1 cellular context compared by ENCODE assay signal in the genomic region with DNA sequence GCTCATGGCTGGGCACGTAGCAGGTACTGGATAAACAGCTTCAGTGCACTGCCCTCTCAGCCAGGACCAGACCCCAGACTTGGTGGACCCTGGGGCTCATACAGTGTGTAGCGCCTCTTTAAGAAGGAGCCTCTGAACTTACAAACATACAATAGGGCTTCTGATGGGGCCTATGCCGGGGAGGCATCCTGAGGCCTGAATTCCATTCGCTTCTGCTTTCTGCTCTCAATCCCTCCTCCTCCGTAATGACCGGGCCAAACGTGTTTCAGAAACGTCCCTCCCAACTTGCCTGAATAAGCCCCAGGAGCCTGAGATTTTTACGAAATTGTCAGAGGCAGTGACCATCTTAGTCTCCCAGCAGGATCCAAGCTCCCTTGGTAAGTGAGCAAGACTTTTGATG.
TF ChIP-seq lines count a peak whose summit lies in the region.

No MANE protein-coding gene starts in this region.

TF ChIP-seq in GM23338, 12 proteins besides CTCF, POLR2A, EP300 and RAD21 (continued from another document):
- TF ChIP-seq, protein P1, sequence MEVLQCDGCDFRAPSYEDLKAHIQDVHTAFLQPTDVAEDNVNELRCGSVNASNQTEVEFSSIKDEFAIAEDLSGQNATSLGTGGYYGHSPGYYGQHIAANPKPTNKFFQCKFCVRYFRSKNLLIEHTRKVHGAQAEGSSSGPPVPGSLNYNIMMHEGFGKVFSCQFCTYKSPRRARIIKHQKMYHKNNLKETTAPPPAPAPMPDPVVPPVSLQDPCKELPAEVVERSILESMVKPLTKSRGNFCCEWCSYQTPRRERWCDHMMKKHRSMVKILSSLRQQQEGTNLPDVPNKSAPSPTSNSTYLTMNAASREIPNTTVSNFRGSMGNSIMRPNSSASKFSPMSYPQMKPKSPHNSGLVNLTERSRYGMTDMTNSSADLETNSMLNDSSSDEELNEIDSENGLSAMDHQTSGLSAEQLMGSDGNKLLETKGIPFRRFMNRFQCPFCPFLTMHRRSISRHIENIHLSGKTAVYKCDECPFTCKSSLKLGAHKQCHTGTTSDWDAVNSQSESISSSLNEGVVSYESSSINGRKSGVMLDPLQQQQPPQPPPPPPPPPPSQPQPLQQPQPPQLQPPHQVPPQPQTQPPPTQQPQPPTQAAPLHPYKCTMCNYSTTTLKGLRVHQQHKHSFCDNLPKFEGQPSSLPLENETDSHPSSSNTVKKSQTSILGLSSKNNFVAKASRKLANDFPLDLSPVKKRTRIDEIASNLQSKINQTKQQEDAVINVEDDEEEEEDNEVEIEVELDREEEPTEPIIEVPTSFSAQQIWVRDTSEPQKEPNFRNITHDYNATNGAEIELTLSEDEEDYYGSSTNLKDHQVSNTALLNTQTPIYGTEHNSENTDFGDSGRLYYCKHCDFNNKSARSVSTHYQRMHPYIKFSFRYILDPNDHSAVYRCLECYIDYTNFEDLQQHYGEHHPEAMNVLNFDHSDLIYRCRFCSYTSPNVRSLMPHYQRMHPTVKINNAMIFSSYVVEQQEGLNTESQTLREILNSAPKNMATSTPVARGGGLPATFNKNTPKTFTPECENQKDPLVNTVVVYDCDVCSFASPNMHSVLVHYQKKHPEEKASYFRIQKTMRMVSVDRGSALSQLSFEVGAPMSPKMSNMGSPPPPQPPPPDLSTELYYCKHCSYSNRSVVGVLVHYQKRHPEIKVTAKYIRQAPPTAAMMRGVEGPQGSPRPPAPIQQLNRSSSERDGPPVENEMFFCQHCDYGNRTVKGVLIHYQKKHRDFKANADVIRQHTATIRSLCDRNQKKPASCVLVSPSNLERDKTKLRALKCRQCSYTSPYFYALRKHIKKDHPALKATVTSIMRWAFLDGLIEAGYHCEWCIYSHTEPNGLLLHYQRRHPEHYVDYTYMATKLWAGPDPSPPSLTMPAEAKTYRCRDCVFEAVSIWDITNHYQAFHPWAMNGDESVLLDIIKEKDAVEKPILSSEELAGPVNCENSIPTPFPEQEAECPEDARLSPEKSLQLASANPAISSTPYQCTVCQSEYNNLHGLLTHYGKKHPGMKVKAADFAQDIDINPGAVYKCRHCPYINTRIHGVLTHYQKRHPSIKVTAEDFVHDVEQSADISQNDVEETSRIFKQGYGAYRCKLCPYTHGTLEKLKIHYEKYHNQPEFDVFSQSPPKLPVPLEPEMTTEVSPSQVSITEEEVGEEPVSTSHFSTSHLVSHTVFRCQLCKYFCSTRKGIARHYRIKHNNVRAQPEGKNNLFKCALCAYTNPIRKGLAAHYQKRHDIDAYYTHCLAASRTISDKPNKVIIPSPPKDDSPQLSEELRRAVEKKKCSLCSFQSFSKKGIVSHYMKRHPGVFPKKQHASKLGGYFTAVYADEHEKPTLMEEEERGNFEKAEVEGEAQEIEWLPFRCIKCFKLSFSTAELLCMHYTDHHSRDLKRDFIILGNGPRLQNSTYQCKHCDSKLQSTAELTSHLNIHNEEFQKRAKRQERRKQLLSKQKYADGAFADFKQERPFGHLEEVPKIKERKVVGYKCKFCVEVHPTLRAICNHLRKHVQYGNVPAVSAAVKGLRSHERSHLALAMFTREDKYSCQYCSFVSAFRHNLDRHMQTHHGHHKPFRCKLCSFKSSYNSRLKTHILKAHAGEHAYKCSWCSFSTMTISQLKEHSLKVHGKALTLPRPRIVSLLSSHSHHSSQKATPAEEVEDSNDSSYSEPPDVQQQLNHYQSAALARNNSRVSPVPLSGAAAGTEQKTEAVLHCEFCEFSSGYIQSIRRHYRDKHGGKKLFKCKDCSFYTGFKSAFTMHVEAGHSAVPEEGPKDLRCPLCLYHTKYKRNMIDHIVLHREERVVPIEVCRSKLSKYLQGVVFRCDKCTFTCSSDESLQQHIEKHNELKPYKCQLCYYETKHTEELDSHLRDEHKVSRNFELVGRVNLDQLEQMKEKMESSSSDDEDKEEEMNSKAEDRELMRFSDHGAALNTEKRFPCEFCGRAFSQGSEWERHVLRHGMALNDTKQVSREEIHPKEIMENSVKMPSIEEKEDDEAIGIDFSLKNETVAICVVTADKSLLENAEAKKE (CRISPR knock-in tag; IDR thresholded peaks at IDR 0.05): no peak
- TF ChIP-seq EZH2phosphoT487 (IDR thresholded peaks at IDR 0.05; ENCODE audit: unreplicated experiment) (no peak), ZNF114 (CRISPR knock-in tag; IDR thresholded peaks at IDR 0.05) (no peak), STAT1 (IDR thresholded peaks at IDR 0.05; ENCODE audit: unreplicated experiment) (no peak), NANOG (IDR thresholded peaks at IDR 0.05; ENCODE audit: borderline replicate concordance) (no peak), POLR2AphosphoS5 (IDR thresholded peaks at IDR 0.05; ENCODE audit: low read depth) (no peak), ZNF331 (CRISPR knock-in tag; IDR thresholded peaks at IDR 0.05; ENCODE audit: low read depth) (no peak), EZH2 (IDR thresholded peaks at IDR 0.05; ENCODE audit: low read depth, unreplicated experiment) (no peak), JUNB (IDR thresholded peaks at IDR 0.05; ENCODE audit: unreplicated experiment) (no peak)
- TF ChIP-seq, protein P2, sequence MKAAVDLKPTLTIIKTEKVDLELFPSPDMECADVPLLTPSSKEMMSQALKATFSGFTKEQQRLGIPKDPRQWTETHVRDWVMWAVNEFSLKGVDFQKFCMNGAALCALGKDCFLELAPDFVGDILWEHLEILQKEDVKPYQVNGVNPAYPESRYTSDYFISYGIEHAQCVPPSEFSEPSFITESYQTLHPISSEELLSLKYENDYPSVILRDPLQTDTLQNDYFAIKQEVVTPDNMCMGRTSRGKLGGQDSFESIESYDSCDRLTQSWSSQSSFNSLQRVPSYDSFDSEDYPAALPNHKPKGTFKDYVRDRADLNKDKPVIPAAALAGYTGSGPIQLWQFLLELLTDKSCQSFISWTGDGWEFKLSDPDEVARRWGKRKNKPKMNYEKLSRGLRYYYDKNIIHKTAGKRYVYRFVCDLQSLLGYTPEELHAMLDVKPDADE (IDR thresholded peaks at IDR 0.05): no peak
- TF ChIP-seq, protein P3, sequence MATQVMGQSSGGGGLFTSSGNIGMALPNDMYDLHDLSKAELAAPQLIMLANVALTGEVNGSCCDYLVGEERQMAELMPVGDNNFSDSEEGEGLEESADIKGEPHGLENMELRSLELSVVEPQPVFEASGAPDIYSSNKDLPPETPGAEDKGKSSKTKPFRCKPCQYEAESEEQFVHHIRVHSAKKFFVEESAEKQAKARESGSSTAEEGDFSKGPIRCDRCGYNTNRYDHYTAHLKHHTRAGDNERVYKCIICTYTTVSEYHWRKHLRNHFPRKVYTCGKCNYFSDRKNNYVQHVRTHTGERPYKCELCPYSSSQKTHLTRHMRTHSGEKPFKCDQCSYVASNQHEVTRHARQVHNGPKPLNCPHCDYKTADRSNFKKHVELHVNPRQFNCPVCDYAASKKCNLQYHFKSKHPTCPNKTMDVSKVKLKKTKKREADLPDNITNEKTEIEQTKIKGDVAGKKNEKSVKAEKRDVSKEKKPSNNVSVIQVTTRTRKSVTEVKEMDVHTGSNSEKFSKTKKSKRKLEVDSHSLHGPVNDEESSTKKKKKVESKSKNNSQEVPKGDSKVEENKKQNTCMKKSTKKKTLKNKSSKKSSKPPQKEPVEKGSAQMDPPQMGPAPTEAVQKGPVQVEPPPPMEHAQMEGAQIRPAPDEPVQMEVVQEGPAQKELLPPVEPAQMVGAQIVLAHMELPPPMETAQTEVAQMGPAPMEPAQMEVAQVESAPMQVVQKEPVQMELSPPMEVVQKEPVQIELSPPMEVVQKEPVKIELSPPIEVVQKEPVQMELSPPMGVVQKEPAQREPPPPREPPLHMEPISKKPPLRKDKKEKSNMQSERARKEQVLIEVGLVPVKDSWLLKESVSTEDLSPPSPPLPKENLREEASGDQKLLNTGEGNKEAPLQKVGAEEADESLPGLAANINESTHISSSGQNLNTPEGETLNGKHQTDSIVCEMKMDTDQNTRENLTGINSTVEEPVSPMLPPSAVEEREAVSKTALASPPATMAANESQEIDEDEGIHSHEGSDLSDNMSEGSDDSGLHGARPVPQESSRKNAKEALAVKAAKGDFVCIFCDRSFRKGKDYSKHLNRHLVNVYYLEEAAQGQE (IDR thresholded peaks at IDR 0.05; ENCODE audit: unreplicated experiment): no peak
TF ChIP-seq in GM23338: peak in this region for 0.
